33 cellular contexts compared by ENCODE assay signal in the genomic region with DNA sequence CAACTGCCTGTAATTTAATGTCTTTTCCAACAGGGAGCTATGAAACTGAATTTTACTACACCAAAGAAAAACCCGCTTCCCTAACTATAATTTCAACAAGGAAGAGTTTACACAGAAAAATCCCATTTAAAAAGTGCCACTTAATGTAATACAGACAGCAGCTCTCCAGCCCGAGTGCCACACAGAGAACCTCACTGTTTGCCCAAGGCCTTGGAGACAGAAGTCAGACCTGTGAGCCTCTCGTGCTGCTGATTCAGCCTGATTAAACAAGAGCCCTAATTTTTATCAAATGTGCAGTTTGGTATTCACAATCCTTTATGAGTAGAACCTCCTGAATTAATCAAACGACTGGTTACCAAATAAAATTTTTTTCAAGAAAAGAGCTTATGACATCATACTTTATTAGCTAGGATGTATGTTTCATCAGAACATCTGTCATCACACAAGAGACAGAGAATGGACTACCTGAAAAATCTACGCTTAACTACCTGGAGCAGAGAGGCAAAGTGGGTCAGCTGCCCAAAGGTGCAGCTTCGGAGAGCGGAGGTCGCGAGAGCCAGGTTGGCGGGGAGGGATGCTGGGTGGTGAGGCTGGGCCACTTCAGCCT.
"Had no signal": no experiment of that assay in that cellular context is flagged by ENCODE, and none has a peak within 500 bp of the region (broad histone marks: within the 10 kb centered on the region; RNA-seq: fewer than 3 reads in every experiment).

No MANE protein-coding gene starts in this region.

- ATAC-seq: activated CD8-positive, alpha-beta memory T cell treated with anti-CD3 and anti-CD28 coated beads, Interleukin-2, amount 10 ng/mL, durations not matched to agents 7 days and 5 days; body of pancreas; Right ventricle myocardium inferior had no signal

- H3K27me3 ChIP-seq: body of pancreas, breast epithelium had no signal

- H3K4me3 ChIP-seq: body of pancreas, breast epithelium, PC-9, SK-N-MC had no signal

- H3K4me1 ChIP-seq: body of pancreas, breast epithelium had no signal

- DNase-seq: activated CD4-positive, alpha-beta memory T cell treated with anti-CD3 and anti-CD28 coated beads, Interleukin-2, amount 10 ng/mL, durations not matched to agents 7 days and 5 days; activated CD4-positive, alpha-beta T cell treated with anti-CD3 and anti-CD28 coated beads for 1 hour; activated CD4-positive, alpha-beta T cell treated with anti-CD3 and anti-CD28 coated beads for 48 hours; activated CD4-positive, CD25-positive, alpha-beta regulatory T cell; activated CD8-positive, alpha-beta memory T cell treated with anti-CD3 and anti-CD28 coated beads for 24 hours; activated CD8-positive, alpha-beta memory T cell treated with anti-CD3 and anti-CD28 coated beads, Interleukin-2, amount 10 ng/mL, durations not matched to agents 7 days and 5 days; activated CD8-positive, alpha-beta memory T cell treated with anti-CD3 and anti-CD28 coated beads, Interleukin-2, amount 50 U/mL, for 48 hours; activated effector memory CD4-positive, alpha-beta T cell treated with Interleukin-2 at 50 U/mL for 16 hours; activated naive CD4-positive, alpha-beta T cell treated with anti-CD3 and anti-CD28 coated beads, Interleukin-2, amount 10 ng/mL, durations not matched to agents 7 days and 5 days; activated naive CD8-positive, alpha-beta T cell treated with anti-CD3 and anti-CD28 coated beads, Interleukin-2, amount 10 ng/mL, durations not matched to agents 7 days and 5 days; activated T-cell treated with anti-CD3 and anti-CD28 coated beads, Interleukin-2, amount 50 U/mL, for 48 hours; amygdala; body of pancreas; MM.1S; MV-4-11; NCI-H1092; NCI-H146; NCI-H187; NCI-H2029 treated with DMSO at 0.1 percent for 48 hours; NCI-H2171 treated with DMSO at 0.1 percent for 48 hours; NCI-H2227 treated with DMSO at 0.1 percent for 48 hours; NCI-H446; NCI-H510A treated with DMSO at 0.1 percent for 48 hours; NCI-H526 treated with DMSO at 0.1 percent for 48 hours; PC-9; SIG-M5; T1000; WERI-Rb-1 had no signal

- H3K9me3 Mint-ChIP-seq: activated CD4-positive, alpha-beta memory T cell treated with anti-CD3 and anti-CD28 coated beads, Interleukin-2, amount 10 ng/mL, durations not matched to agents 7 days and 5 days; activated naive CD8-positive, alpha-beta T cell treated with anti-CD3 and anti-CD28 coated beads, Interleukin-2, amount 10 ng/mL, durations not matched to agents 7 days and 5 days had no signal

- H3K36me3 ChIP-seq: breast epithelium, WERI-Rb-1 had no signal

- H3K4me1 Mint-ChIP-seq: activated CD4-positive, alpha-beta memory T cell treated with anti-CD3 and anti-CD28 coated beads, Interleukin-2, amount 10 ng/mL, durations not matched to agents 7 days and 5 days; activated CD8-positive, alpha-beta memory T cell treated with anti-CD3 and anti-CD28 coated beads, Interleukin-2, amount 10 ng/mL, durations not matched to agents 7 days and 5 days; activated naive CD4-positive, alpha-beta T cell treated with anti-CD3 and anti-CD28 coated beads, Interleukin-2, amount 10 ng/mL, durations not matched to agents 7 days and 5 days; activated naive CD8-positive, alpha-beta T cell treated with anti-CD3 and anti-CD28 coated beads, Interleukin-2, amount 10 ng/mL, durations not matched to agents 7 days and 5 days had no signal

- H3K9me3 ChIP-seq: body of pancreas, breast epithelium had no signal

- H3K36me3 Mint-ChIP-seq: activated CD8-positive, alpha-beta memory T cell treated with anti-CD3 and anti-CD28 coated beads, Interleukin-2, amount 10 ng/mL, durations not matched to agents 7 days and 5 days; activated naive CD4-positive, alpha-beta T cell treated with anti-CD3 and anti-CD28 coated beads, Interleukin-2, amount 10 ng/mL, durations not matched to agents 7 days and 5 days; activated naive CD8-positive, alpha-beta T cell treated with anti-CD3 and anti-CD28 coated beads, Interleukin-2, amount 10 ng/mL, durations not matched to agents 7 days and 5 days had no signal

- H3K27me3 Mint-ChIP-seq: activated CD4-positive, alpha-beta memory T cell treated with anti-CD3 and anti-CD28 coated beads, Interleukin-2, amount 10 ng/mL, durations not matched to agents 7 days and 5 days; activated CD8-positive, alpha-beta memory T cell treated with anti-CD3 and anti-CD28 coated beads, Interleukin-2, amount 10 ng/mL, durations not matched to agents 7 days and 5 days; activated naive CD4-positive, alpha-beta T cell treated with anti-CD3 and anti-CD28 coated beads, Interleukin-2, amount 10 ng/mL, durations not matched to agents 7 days and 5 days; activated naive CD8-positive, alpha-beta T cell treated with anti-CD3 and anti-CD28 coated beads, Interleukin-2, amount 10 ng/mL, durations not matched to agents 7 days and 5 days had no signal

- H3K4me3 Mint-ChIP-seq: activated CD4-positive, alpha-beta memory T cell treated with anti-CD3 and anti-CD28 coated beads, Interleukin-2, amount 10 ng/mL, durations not matched to agents 7 days and 5 days; activated CD8-positive, alpha-beta memory T cell treated with anti-CD3 and anti-CD28 coated beads, Interleukin-2, amount 10 ng/mL, durations not matched to agents 7 days and 5 days; activated naive CD4-positive, alpha-beta T cell treated with anti-CD3 and anti-CD28 coated beads, Interleukin-2, amount 10 ng/mL, durations not matched to agents 7 days and 5 days; activated naive CD8-positive, alpha-beta T cell treated with anti-CD3 and anti-CD28 coated beads, Interleukin-2, amount 10 ng/mL, durations not matched to agents 7 days and 5 days had no signal

- H3K27ac ChIP-seq: body of pancreas, breast epithelium, KMS-11, PC-9, RWPE1, SK-N-MC, WERI-Rb-1 had no signal

- H3K27ac Mint-ChIP-seq: activated CD4-positive, alpha-beta memory T cell treated with anti-CD3 and anti-CD28 coated beads, Interleukin-2, amount 10 ng/mL, durations not matched to agents 7 days and 5 days; activated CD8-positive, alpha-beta memory T cell treated with anti-CD3 and anti-CD28 coated beads, Interleukin-2, amount 10 ng/mL, durations not matched to agents 7 days and 5 days; activated naive CD4-positive, alpha-beta T cell treated with anti-CD3 and anti-CD28 coated beads, Interleukin-2, amount 10 ng/mL, durations not matched to agents 7 days and 5 days; activated naive CD8-positive, alpha-beta T cell treated with anti-CD3 and anti-CD28 coated beads, Interleukin-2, amount 10 ng/mL, durations not matched to agents 7 days and 5 days had no signal
